ENCODE assay signal across 19 cellular contexts in genomic region chr21:26130249-26130896, GRCh38. TPM values are rescaled to one million over a fixed set of nuclear protein-coding genes. Genes with fewer than 3 reads are reported as not detected.
DNase-seq lines count a peak whose midpoint lies in the region; ATAC-seq, FAIRE-seq and TF ChIP-seq lines count a peak whose summit lies in the region.
"Had no signal": no experiment of that assay in that cellular context is flagged by ENCODE, and none has a peak within 500 bp of the region (broad histone marks: within the 10 kb centered on the region; RNA-seq: fewer than 3 reads in every experiment).

No MANE protein-coding gene starts in this region.

- H3K27ac Mint-ChIP-seq in chondrocyte (ENCODE audit: unreplicated experiment): peak overlapping the region; percentile 60
- H3K27ac Mint-ChIP-seq: activated CD8-positive, alpha-beta T cell treated with anti-CD3 and anti-CD28 coated beads for 36 hours; activated T-helper 2 cell treated with anti-CD3 and anti-CD28 coated beads, Interferon-gamma antibody, Interleukin-2, Interleukin-4, amounts not matched to agents 10 μg/mL and 5 μg/mL and 100 μg/mL, durations not matched to agents 14 hours and 24 hours and 36 hours had no signal

- H4K20me1 ChIP-seq in keratinocyte (ENCODE audit: control insufficient read depth, extremely low read depth, insufficient read depth, low read length): peaks cover 36% of the 10 kb centered on the region

- no peak overlapping the region for H2AFZ ChIP-seq in keratinocyte (ENCODE audit: control insufficient read depth, low read length)

- H3K4me3 ChIP-seq in left ventricle myocardium inferior: no peak overlapping the region
- no peak overlapping the region for H3K4me3 ChIP-seq in keratinocyte (ENCODE audit: control insufficient read depth in 2 of 3, extremely low read depth in 1 of 3, insufficient read depth in 2 of 3, low read depth in 1 of 3, low read length in 3 of 3)
- H3K4me3 ChIP-seq: ovary had no signal

- peak; percentile 55 for FAIRE-seq in keratinocyte (lab: Jason Lieb, UNC)
- FAIRE-seq: endothelial cell of umbilical vein had no signal

- intact Hi-C loops in left ventricle myocardium inferior (cut with micrococcal nuclease): no loop called here
- intact Hi-C loops in Right ventricle myocardium superior (cut with DNase I): no loop called here

- no peaks in the 10 kb centered on the region for H3K9me3 Mint-ChIP-seq in chondrocyte (ENCODE audit: low read depth)
- H3K9me3 Mint-ChIP-seq: activated CD8-positive, alpha-beta T cell treated with anti-CD3 and anti-CD28 coated beads for 36 hours; activated T-helper 2 cell treated with anti-CD3 and anti-CD28 coated beads, Interferon-gamma antibody, Interleukin-2, Interleukin-4, amounts not matched to agents 10 μg/mL and 5 μg/mL and 100 μg/mL, durations not matched to agents 14 hours and 24 hours and 36 hours had no signal

- H3K9ac ChIP-seq in keratinocyte (ENCODE audit: control insufficient read depth, extremely low read depth, insufficient read depth, low read length): no peak overlapping the region

- H3K27me3 ChIP-seq in left ventricle myocardium inferior (ENCODE audit: low read depth) (no peaks in the 10 kb centered on the region), keratinocyte (ENCODE audit: control insufficient read depth, extremely low read depth, insufficient read depth, low read length) (no peaks in the 10 kb centered on the region)
- H3K27me3 ChIP-seq: ovary had no signal

- peak overlapping the region; percentile 59 for H3K27ac ChIP-seq in left ventricle myocardium inferior (replicated peaks)
- H3K27ac ChIP-seq in keratinocyte (ENCODE audit: control insufficient read depth, insufficient read depth, low read length): peak overlapping the region; percentile 37
- H3K27ac ChIP-seq: ovary had no signal

- H3K9me3 ChIP-seq in left ventricle myocardium inferior (replicated peaks): no peaks in the 10 kb centered on the region
- H3K9me3 ChIP-seq in keratinocyte (ENCODE audit: control insufficient read depth, low read depth, low read length): no peaks in the 10 kb centered on the region
- H3K9me3 ChIP-seq: Caco-2, ovary had no signal

- no peak overlapping the region for H3K4me3 Mint-ChIP-seq in chondrocyte (ENCODE audit: unreplicated experiment)
- H3K4me3 Mint-ChIP-seq: activated CD8-positive, alpha-beta T cell treated with anti-CD3 and anti-CD28 coated beads for 36 hours had no signal

- H3K4me1 Mint-ChIP-seq in chondrocyte (ENCODE audit: low read depth): peaks cover 47% of the 10 kb centered on the region

- peaks cover 92% of the 10 kb centered on the region for H3K79me2 ChIP-seq in keratinocyte (ENCODE audit: control insufficient read depth, insufficient read depth, low read length)

- TF ChIP-seq CTCF in left ventricle myocardium inferior (IDR thresholded peaks at IDR 0.05; ENCODE audit: borderline replicate concordance) (no peak), chondrocyte (IDR thresholded peaks at IDR 0.05) (no peak), keratinocyte (optimal IDR thresholded peaks at IDR 0.05 in 1 of 3, IDR thresholded peaks at IDR 0.05 in 1 of 3, conservative IDR thresholded peaks at IDR 0.05 in 1 of 3; ENCODE audit: extremely low read depth in 1 of 3, insufficient read depth in 2 of 3, low read length in 3 of 3) (no peak)

- H3K9me1 ChIP-seq in keratinocyte (ENCODE audit: control insufficient read depth, extremely low read depth, insufficient read depth, low read length): peaks cover 2% of the 10 kb centered on the region

- H3K4me2 ChIP-seq in keratinocyte (ENCODE audit: control insufficient read depth, extremely low read depth, insufficient read depth, low read depth, low read length): peak overlapping the region; percentile 37

- no peaks in the 10 kb centered on the region for H3K27me3 Mint-ChIP-seq in chondrocyte (ENCODE audit: low read depth)
- H3K27me3 Mint-ChIP-seq: activated CD8-positive, alpha-beta T cell treated with anti-CD3 and anti-CD28 coated beads for 36 hours had no signal

- H3K4me1 ChIP-seq in left ventricle myocardium inferior (peaks cover 77% of the 10 kb centered on the region), keratinocyte (ENCODE audit: control insufficient read depth, extremely low read depth, insufficient read depth, low read length) (peaks cover 55% of the 10 kb centered on the region)

- no peak for DNase-seq in left ventricle myocardium inferior
- DNase-seq in Right ventricle myocardium superior: no peak
- DNase-seq in chondrocyte (ENCODE audit: low spot score): no peak
- DNase-seq in keratinocyte (ENCODE audit: low read depth, low spot score): no peak
- no peak for DNase-seq in NCI-H510A treated with DMSO at 0.1 percent for 48 hours (lab: John Stamatoyannopoulos, UW)
- DNase-seq: activated CD8-positive, alpha-beta T cell treated with anti-CD3 and anti-CD28 coated beads for 36 hours; Caco-2; HCEC 1CT; MM.1S; NCI-H2081; NCI-H748 treated with DMSO at 0.1 percent for 48 hours; ovary; substantia nigra; T-helper 9 cell had no signal

- dilution Hi-C loops in keratinocyte (cut with MboI; ENCODE audit: extremely low pct_ligation_motif_present, low sequenced_read_pairs): no loop called here

- ATAC-seq in Right ventricle myocardium superior (ENCODE audit: poor library complexity) (no peak), HG03460 (IDR thresholded peaks at IDR 0.05; ENCODE audit: unreplicated experiment) (no peak), HG02610 (IDR thresholded peaks at IDR 0.05; ENCODE audit: unreplicated experiment) (no peak), GM21717 (IDR thresholded peaks at IDR 0.05; ENCODE audit: unreplicated experiment) (no peak)
- ATAC-seq: activated CD8-positive, alpha-beta T cell treated with anti-CD3 and anti-CD28 coated beads for 36 hours had no signal

- H3K36me3 Mint-ChIP-seq in chondrocyte (ENCODE audit: low read depth): no peaks in the 10 kb centered on the region

- no peaks in the 10 kb centered on the region for H3K36me3 ChIP-seq in left ventricle myocardium inferior
- H3K36me3 ChIP-seq in keratinocyte (ENCODE audit: control insufficient read depth in 2 of 2, extremely low read depth in 1 of 2, insufficient read depth in 2 of 2, low read length in 2 of 2): peaks cover 0 to 6% of the 10 kb centered on the region in 2 experiments
- H3K36me3 ChIP-seq: ovary had no signal

RNA-seq across cellular contexts. Expression of gene APP, which starts 40.2 kb away (rescaled TPM):
- total RNA-seq in left ventricle myocardium inferior (332 TPM), Right ventricle myocardium superior (292 TPM), chondrocyte (441 to 540 TPM (median 442 TPM) in 3 replicates)
- polyA plus RNA-seq in keratinocyte: 1,015 to 1,448 TPM (median 1,185 TPM) in 3 replicates
- polyA plus RNA-seq in keratinocyte (2011; ENCODE audit: low read depth): 1,793 TPM
- 533 and 538 TPM in 2 replicates for polyA plus RNA-seq in keratinocyte (2011; cell fraction: cytosol; rRNA removed)
- 3,620 and 3,834 TPM in 2 replicates for polyA plus RNA-seq in keratinocyte (2011; cell fraction: nucleus; rRNA removed)
- 892 and 931 TPM in 2 replicates for polyA plus RNA-seq in keratinocyte (2012; ENCODE audit: low replicate concordance)
- polyA minus RNA-seq in keratinocyte: 975 to 1,428 TPM (median 1,262 TPM) in 3 replicates
- 644 TPM for polyA minus RNA-seq in keratinocyte (2011; cell fraction: cytosol; rRNA and poly(A)+ RNA removed)
- polyA minus RNA-seq in keratinocyte (2011; cell fraction: nucleus; rRNA and poly(A)+ RNA removed): 2,331 and 3,661 TPM in 2 replicates
